Comparison of ENCODE assay signal across 30 cellular contexts in genomic region chr6:143505537-143505936, GRCh38. TPM values are rescaled to one million over a fixed set of nuclear protein-coding genes. Genes with fewer than 3 reads are reported as not detected.
DNase-seq lines count a peak whose midpoint lies in the region; ATAC-seq, FAIRE-seq and TF ChIP-seq lines count a peak whose summit lies in the region.
"Had no signal": no experiment of that assay in that cellular context is flagged by ENCODE, and none has a peak within 500 bp of the region (broad histone marks: within the 10 kb centered on the region; RNA-seq: fewer than 3 reads in every experiment).

No MANE protein-coding gene starts in this region.

- TF ChIP-seq POLR2A in heart left ventricle (IDR thresholded peaks at IDR 0.05) (no peak), GM12892 (IDR thresholded peaks at IDR 0.05; ENCODE audit: low read depth, low read length) (no peak)

- H3K27me3 Mint-ChIP-seq in activated CD4-positive, alpha-beta T cell treated with anti-CD3 and anti-CD28 coated beads, Interleukin-2, amount 10 ng/mL, durations not matched to agents 24 days and 14 days: no peaks in the 10 kb centered on the region
- H3K27me3 Mint-ChIP-seq in T-helper 17 cell: no peaks in the 10 kb centered on the region
- H3K27me3 Mint-ChIP-seq: activated naive CD4-positive, alpha-beta T cell treated with anti-CD3 and anti-CD28 coated beads, Interleukin-2, amount 50 U/mL, for 24 hours had no signal

- peaks cover 14% of the 10 kb centered on the region for H3K4me1 Mint-ChIP-seq in activated CD4-positive, alpha-beta T cell treated with anti-CD3 and anti-CD28 coated beads, Interleukin-2, amount 10 ng/mL, durations not matched to agents 24 days and 14 days
- peaks cover 19% of the 10 kb centered on the region for H3K4me1 Mint-ChIP-seq in T-helper 17 cell

- no peak overlapping the region for H3K4me3 Mint-ChIP-seq in activated CD4-positive, alpha-beta T cell treated with anti-CD3 and anti-CD28 coated beads, Interleukin-2, amount 10 ng/mL, durations not matched to agents 24 days and 14 days
- H3K4me3 Mint-ChIP-seq in T-helper 17 cell: no peak overlapping the region
- H3K4me3 Mint-ChIP-seq: activated naive CD4-positive, alpha-beta T cell treated with anti-CD3 and anti-CD28 coated beads, Interleukin-2, amount 50 U/mL, for 24 hours; mesothelial cell of epicardium had no signal

- H3K36me3 Mint-ChIP-seq in activated CD4-positive, alpha-beta T cell treated with anti-CD3 and anti-CD28 coated beads, Interleukin-2, amount 10 ng/mL, durations not matched to agents 24 days and 14 days (ENCODE audit: low read depth): peaks cover 20% of the 10 kb centered on the region
- H3K36me3 Mint-ChIP-seq in T-helper 17 cell (ENCODE audit: low read depth): no peaks in the 10 kb centered on the region

- H3K27ac Mint-ChIP-seq in activated CD4-positive, alpha-beta T cell treated with anti-CD3 and anti-CD28 coated beads, Interleukin-2, amount 10 ng/mL, durations not matched to agents 24 days and 14 days: no peak overlapping the region
- H3K27ac Mint-ChIP-seq in T-helper 17 cell: peak overlapping the region; percentile 67
- H3K27ac Mint-ChIP-seq: activated naive CD4-positive, alpha-beta T cell treated with anti-CD3 and anti-CD28 coated beads, Interleukin-2, amount 50 U/mL, for 24 hours; activated T-helper 2 cell treated with anti-CD3 and anti-CD28 coated beads, Interferon-gamma antibody, Interleukin-2, Interleukin-4, amounts not matched to agents 10 μg/mL and 5 μg/mL and 100 μg/mL, durations not matched to agents 14 hours and 24 hours and 36 hours; mesothelial cell of epicardium had no signal

- FAIRE-seq in GM12892 (lab: Jason Lieb, UNC): no peak
- FAIRE-seq: urothelium cell line had no signal

- H3K4me3 ChIP-seq in heart left ventricle (no peak overlapping the region), right atrium auricular region (no peak overlapping the region)
- H3K4me3 ChIP-seq: esophagus squamous epithelium, stomach had no signal

- no peaks in the 10 kb centered on the region for H3K9me3 Mint-ChIP-seq in activated CD4-positive, alpha-beta T cell treated with anti-CD3 and anti-CD28 coated beads, Interleukin-2, amount 10 ng/mL, durations not matched to agents 24 days and 14 days
- H3K9me3 Mint-ChIP-seq: activated naive CD4-positive, alpha-beta T cell treated with anti-CD3 and anti-CD28 coated beads, Interleukin-2, amount 50 U/mL, for 24 hours; activated T-helper 2 cell treated with anti-CD3 and anti-CD28 coated beads, Interferon-gamma antibody, Interleukin-2, Interleukin-4, amounts not matched to agents 10 μg/mL and 5 μg/mL and 100 μg/mL, durations not matched to agents 14 hours and 24 hours and 36 hours; mesothelial cell of epicardium had no signal

- 78 to 86% (median 82%) methylated on average over 2 of the region's 2 CpGs for whole genome bisulfite sequencing in heart left ventricle, 4 donors

- H3K9me3 ChIP-seq in T-helper 17 cell (ENCODE audit: control insufficient read depth, low read length, poor library complexity, severe bottlenecking): no peaks in the 10 kb centered on the region
- H3K9me3 ChIP-seq in heart left ventricle: no peaks in the 10 kb centered on the region
- no peaks in the 10 kb centered on the region for H3K9me3 ChIP-seq in right atrium auricular region
- H3K9me3 ChIP-seq: esophagus squamous epithelium, stomach had no signal

- H3K27ac ChIP-seq in heart left ventricle: no peak overlapping the region
- H3K27ac ChIP-seq in right atrium auricular region: no peak overlapping the region
- H3K27ac ChIP-seq: C4-2B, esophagus squamous epithelium, foreskin keratinocyte, stomach had no signal

- H3K27me3 ChIP-seq in heart left ventricle (no peaks in the 10 kb centered on the region), right atrium auricular region (no peaks in the 10 kb centered on the region)
- H3K27me3 ChIP-seq: esophagus squamous epithelium, foreskin keratinocyte, stomach had no signal

- DNase-seq in activated CD4-positive, alpha-beta T cell treated with anti-CD3 and anti-CD28 coated beads, Interleukin-2, amount 10 ng/mL, durations not matched to agents 24 days and 14 days: peak; percentile 20
- DNase-seq in activated CD4-positive, alpha-beta T cell treated with anti-CD3 and anti-CD28 coated beads, Interleukin-2, amount 50 U/mL, for 48 hours: no peak
- DNase-seq in T-helper 17 cell: no peak
- no peak for DNase-seq in heart left ventricle
- no peak for DNase-seq in GM12892 (ENCODE audit: insufficient read length)
- no peak for DNase-seq in right atrium auricular region (ENCODE audit: low spot score)
- DNase-seq: amygdala; Calu3; DMS79 treated with DMSO at 0.1 percent for 48 hours; esophagus squamous epithelium; foreskin keratinocyte; GDM1; HCEC 1CT; Karpas-422; kidney glomerular epithelial cell; NCI-H1417 treated with DMSO at 0.1 percent for 48 hours; NCI-H2029 treated with DMSO at 0.1 percent for 48 hours; NCI-H2227 treated with DMSO at 0.1 percent for 48 hours; NCI-H526; SHP77; stimulated activated CD4-positive, alpha-beta T cell treated with anti-CD3 and anti-CD28 coated beads, Interleukin-1b, Interleukin-23, amount 100 ng/mL, for 48 hours; stomach had no signal

- H3K36me3 ChIP-seq in heart left ventricle: peaks cover 0 to 73% (median 68%) of the 10 kb centered on the region in 9 donors
- H3K36me3 ChIP-seq in right atrium auricular region: peaks cover 34% of the 10 kb centered on the region

- intact Hi-C loops in activated CD4-positive, alpha-beta T cell treated with anti-CD3 and anti-CD28 coated beads, Interleukin-2, amount 10 ng/mL, durations not matched to agents 24 days and 14 days (cut with micrococcal nuclease): no loop called here
- intact Hi-C loops in heart left ventricle (cut with DNase I): no loop called here

- no peak for TF ChIP-seq CTCF in heart left ventricle (IDR thresholded peaks at IDR 0.05)
- no peak for TF ChIP-seq CTCF in right atrium auricular region (IDR thresholded peaks at IDR 0.05)

- peaks cover 0 to 20% (median 13%) of the 10 kb centered on the region in 12 donors for H3K4me1 ChIP-seq in heart left ventricle
- peaks cover 0 to 10% of the 10 kb centered on the region in 2 donors for H3K4me1 ChIP-seq in right atrium auricular region
- H3K4me1 ChIP-seq: foreskin keratinocyte had no signal

- ATAC-seq in GM18867 (IDR thresholded peaks at IDR 0.05; ENCODE audit: unreplicated experiment) (peak; percentile 35), HG02798 (IDR thresholded peaks at IDR 0.05; ENCODE audit: poor library complexity, unreplicated experiment) (peak; percentile 13), T-helper 17 cell (no peak), heart left ventricle (no peak)
- ATAC-seq: foreskin keratinocyte, Panc1 had no signal

RNA-seq across cellular contexts. Expression of gene FUCA2, which starts 6.0 kb away (rescaled TPM):
- 14.4 and 16.1 TPM in 2 replicates for total RNA-seq in activated CD4-positive, alpha-beta T cell treated with anti-CD3 and anti-CD28 coated beads, Interleukin-2, amount 10 ng/mL, durations not matched to agents 24 days and 14 days
- total RNA-seq in T-helper 17 cell: 1 to 10 TPM; 7.8 to 8.3 TPM
- total RNA-seq in heart left ventricle: 10 to 100 TPM; 18.0 to 68.6 (median 34.8) TPM
- 10 to 100 TPM; 22.2 to 60.1 TPM for polyA plus RNA-seq in heart left ventricle
- polyA plus RNA-seq in GM12892 (2012; ENCODE audit: missing spikeins): 14.0 TPM
- total RNA-seq in right atrium auricular region: 10 to 100 TPM; 17.3 to 27.3 TPM

RNA-seq across cellular contexts. Expression of gene PEX3, which starts 54.9 kb away (rescaled TPM):
- total RNA-seq in activated CD4-positive, alpha-beta T cell treated with anti-CD3 and anti-CD28 coated beads, Interleukin-2, amount 10 ng/mL, durations not matched to agents 24 days and 14 days: 26.0 and 28.5 TPM in 2 replicates
- total RNA-seq in T-helper 17 cell: 10 to 100 TPM in 1 of 2 donors, 1 to 10 TPM in 1; 8.2 to 10.2 TPM
- total RNA-seq in heart left ventricle: 10 to 100 TPM; 13.4 to 24.9 (median 21.0) TPM
- polyA plus RNA-seq in heart left ventricle: 10 to 100 TPM in 1 of 2 donors, 1 to 10 TPM in 1; 6.4 to 11.0 TPM
- 26.1 TPM for polyA plus RNA-seq in GM12892 (2012; ENCODE audit: missing spikeins)
- 10 to 100 TPM in 1 of 2 donors, 1 to 10 TPM in 1; 8.4 to 14.9 TPM for total RNA-seq in right atrium auricular region

RNA-seq across cellular contexts. Expression of gene ADAT2, which starts 55.0 kb away (rescaled TPM):
- 46.0 and 47.7 TPM in 2 replicates for total RNA-seq in activated CD4-positive, alpha-beta T cell treated with anti-CD3 and anti-CD28 coated beads, Interleukin-2, amount 10 ng/mL, durations not matched to agents 24 days and 14 days
- 10 to 100 TPM; 19.1 to 19.8 TPM for total RNA-seq in T-helper 17 cell
- total RNA-seq in heart left ventricle: 1 to 10 TPM in 7 of 9 donors, under 1 TPM in 2; 0.75 to 3.0 (median 1.4) TPM
- 1 to 10 TPM; 1.5 to 2.0 TPM for polyA plus RNA-seq in heart left ventricle
- polyA plus RNA-seq in GM12892 (2012; ENCODE audit: missing spikeins): 24.6 TPM
- total RNA-seq in right atrium auricular region: 1 to 10 TPM; 1.0 to 2.2 TPM

Comparison
In these comparisons a context has a peak if more than half of its experiments do, and no peak if none do; other contexts are left out.
1. ATAC-seq: peak in GM18867 (single experiment) and HG02798 (single experiment); none in T-helper 17 cell (single experiment) and heart left ventricle (0 of 4).
2. RNA of gene ADAT2, which starts 55.0 kb away (total RNA-seq): 46.0 to 47.7 TPM in activated CD4-positive, alpha-beta T cell treated with anti-CD3 and anti-CD28 coated beads, Interleukin-2, amount 10 ng/mL, durations not matched to agents 24 days and 14 days and 19.1 to 19.8 TPM in T-helper 17 cell; 1.0 to 2.2 TPM in right atrium auricular region and 0.75 to 3.0 TPM in heart left ventricle; every median in the first group is over 4 times any median in the second.